Comparison of ENCODE assay signal across 1 cellular context in genomic region chr12:46370792-46371717, GRCh38.
TF ChIP-seq lines count a peak whose summit lies in the region.

No MANE protein-coding gene starts in this region.

TF ChIP-seq in H1, 55 proteins besides CTCF, POLR2A, EP300 and RAD21 (continued from another document):
- peak; percentile 74 for TF ChIP-seq MAX (IDR thresholded peaks at IDR 0.05)
- peak; percentile 30; the same call in 1 of the 2 replicates for TF ChIP-seq TBP (IDR thresholded peaks at IDR 0.05; ENCODE audit: low read depth, low read length)
- no peak for TF ChIP-seq RXRA (IDR thresholded peaks at IDR 0.05; ENCODE audit: insufficient read depth, low read depth, low read length)
- TF ChIP-seq ASH2L (IDR thresholded peaks at IDR 0.05; ENCODE audit: low read length) = peak; percentile 31
- 0 out of 2 replicates have a peak, but pooled peaks have one; percentile 6 for TF ChIP-seq CHD2 (IDR thresholded peaks at IDR 0.05; ENCODE audit: low read length)
- TF ChIP-seq SIX5 (IDR thresholded peaks at IDR 0.05; ENCODE audit: low read depth, low read length) = no peak
- peak; percentile 56 for TF ChIP-seq SAP30 (IDR thresholded peaks at IDR 0.05; ENCODE audit: insufficient read depth, insufficient replicate concordance, low read length)
- TF ChIP-seq SP1 (IDR thresholded peaks at IDR 0.05; ENCODE audit: low read depth, low read length) = peak; percentile 78
- peak; percentile 86 for TF ChIP-seq TAF7 (optimal IDR thresholded peaks at IDR 0.05; ENCODE audit: borderline replicate concordance, low read depth, low read length)
- TF ChIP-seq CHD7 (IDR thresholded peaks at IDR 0.05; ENCODE audit: insufficient replicate concordance, low read length) = peak; percentile 8
- TF ChIP-seq SIN3A (conservative IDR thresholded peaks at IDR 0.05 in 1 of 2, IDR thresholded peaks at IDR 0.05 in 1 of 2; ENCODE audit: low read depth in 1 of 2, low read length in 2 of 2) = peak; percentile 53 to 81; a peak in 2 of 4 replicates
- TF ChIP-seq SP2 (IDR thresholded peaks at IDR 0.05; ENCODE audit: low read length) = no peak
- no peak for TF ChIP-seq SUZ12 (IDR thresholded peaks at IDR 0.05; ENCODE audit: low read length)
- peak; percentile 96 for TF ChIP-seq USF2 (IDR thresholded peaks at IDR 0.05; ENCODE audit: low read length)
- no peak for TF ChIP-seq EGR1 (IDR thresholded peaks at IDR 0.05; ENCODE audit: borderline replicate concordance, low read depth, low read length)
- no peak for TF ChIP-seq EZH2 (IDR thresholded peaks at IDR 0.05; ENCODE audit: low read depth, low read length, severe bottlenecking)
- no peak for TF ChIP-seq ATF2 (IDR thresholded peaks at IDR 0.05; ENCODE audit: low read length)
- TF ChIP-seq KDM5A (IDR thresholded peaks at IDR 0.05; ENCODE audit: low read length) = peak; percentile 71; the same call in 1 of the 2 replicates
- TF ChIP-seq JUND (IDR thresholded peaks at IDR 0.05; ENCODE audit: low read length) = peak; percentile 47; the same call in 1 of the 2 replicates
- no peak for TF ChIP-seq BCL11A (IDR thresholded peaks at IDR 0.05; ENCODE audit: low read depth in 2 of 2, low read length in 2 of 2)
- no peak for TF ChIP-seq RFX5 (IDR thresholded peaks at IDR 0.05; ENCODE audit: borderline replicate concordance, low read depth, low read length)
- TF ChIP-seq CBX5 (IDR thresholded peaks at IDR 0.05; ENCODE audit: low read depth, low read length) = no peak
- peak; percentile 90 for TF ChIP-seq ATF3 (IDR thresholded peaks at IDR 0.05; ENCODE audit: insufficient read depth, low read depth, low read length)
- TF ChIP-seq KDM1A (IDR thresholded peaks at IDR 0.05; ENCODE audit: borderline replicate concordance, low read length) = no peak
- no peak; the same call in 1 of the 2 replicates for TF ChIP-seq PHF8 (conservative IDR thresholded peaks at IDR 0.05; ENCODE audit: low read depth, low read length)
- no peak for TF ChIP-seq TCF12 (IDR thresholded peaks at IDR 0.05; ENCODE audit: low read depth, low read length)
- no peak for TF ChIP-seq POU5F1 (IDR thresholded peaks at IDR 0.05; ENCODE audit: low read depth, low read length)
- no peak for TF ChIP-seq E2F6 (IDR thresholded peaks at IDR 0.05)
- TF ChIP-seq RNF2 (IDR thresholded peaks at IDR 0.05; ENCODE audit: borderline replicate concordance, low read depth, low read length, missing control alignments, poor library complexity, severe bottlenecking) = no peak
- peak; percentile 78 for TF ChIP-seq TAF1 (IDR thresholded peaks at IDR 0.05; ENCODE audit: low read depth, low read length)
- peak in 1 of 2 experiments; percentile 44; a peak in 1 of 4 replicates for TF ChIP-seq HDAC2 (IDR thresholded peaks at IDR 0.05; ENCODE audit: borderline replicate concordance in 1 of 2, low read depth in 2 of 2, low read length in 2 of 2)
- TF ChIP-seq POLR2AphosphoS5 (IDR thresholded peaks at IDR 0.05; ENCODE audit: low read depth, low read length) = peak; percentile 85; the same call in 1 of the 2 replicates
- no peak for TF ChIP-seq NANOG (IDR thresholded peaks at IDR 0.05; ENCODE audit: insufficient read depth, low read depth, low read length, poor library complexity, severe bottlenecking)
- TF ChIP-seq BRCA1 (IDR thresholded peaks at IDR 0.05; ENCODE audit: low read depth, low read length) = no peak
- TF ChIP-seq CHD1 (IDR thresholded peaks at IDR 0.05; ENCODE audit: low read depth, low read length) = 0 out of 2 replicates have a peak, but pooled peaks have one; percentile 1
- TF ChIP-seq SP4 (IDR thresholded peaks at IDR 0.05; ENCODE audit: low read length) = no peak
- no peak for TF ChIP-seq CEBPB (IDR thresholded peaks at IDR 0.05; ENCODE audit: low read depth, low read length)
- 0 out of 2 replicates have a peak, but pooled peaks have one; percentile 3 for TF ChIP-seq FOSL1 (IDR thresholded peaks at IDR 0.05; ENCODE audit: insufficient read depth, low read depth, low read length)
- TF ChIP-seq JUN (IDR thresholded peaks at IDR 0.05; ENCODE audit: low read depth, low read length) = no peak
- no peak for TF ChIP-seq GABPA (IDR thresholded peaks at IDR 0.05; ENCODE audit: borderline replicate concordance, insufficient read depth, low read length)
- no peak for TF ChIP-seq HDAC6 (IDR thresholded peaks at IDR 0.05; ENCODE audit: low read depth, low read length)
- TF ChIP-seq GTF2F1 (IDR thresholded peaks at IDR 0.05; ENCODE audit: borderline replicate concordance, low read depth, low read length) = no peak; the same call in 1 of the 2 replicates
- TF ChIP-seq CREB1 (IDR thresholded peaks at IDR 0.05) = peak; percentile 95
- no peak for TF ChIP-seq YY1 (IDR thresholded peaks at IDR 0.05; ENCODE audit: low read depth, low read length)
- peak; percentile 40; the same call in 1 of the 2 replicates for TF ChIP-seq SRF (IDR thresholded peaks at IDR 0.05; ENCODE audit: low read depth, low read length)
- no peak for TF ChIP-seq TEAD4 (IDR thresholded peaks at IDR 0.05; ENCODE audit: low read depth, low read length)
- TF ChIP-seq CBX8 (IDR thresholded peaks at IDR 0.05; ENCODE audit: borderline replicate concordance, low read depth, low read length) = no peak
- TF ChIP-seq CTBP2 (IDR thresholded peaks at IDR 0.05; ENCODE audit: borderline replicate concordance, insufficient read depth, insufficient read length, low read length) = no peak
- TF ChIP-seq SIRT6 (IDR thresholded peaks at IDR 0.05; ENCODE audit: low read length) = peak; percentile 70
- peak; percentile 27 for TF ChIP-seq KDM4A (IDR thresholded peaks at IDR 0.05; ENCODE audit: low read depth, low read length, severe bottlenecking)
- peak; percentile 42; the same call in 1 of the 2 replicates for TF ChIP-seq BACH1 (IDR thresholded peaks at IDR 0.05; ENCODE audit: low read length)
- TF ChIP-seq ZNF274 (IDR thresholded peaks at IDR 0.05; ENCODE audit: borderline replicate concordance, extremely low read depth, low read length) = no peak
